Comparison of ENCODE assay signal across 8 cellular contexts in the genomic region with DNA sequence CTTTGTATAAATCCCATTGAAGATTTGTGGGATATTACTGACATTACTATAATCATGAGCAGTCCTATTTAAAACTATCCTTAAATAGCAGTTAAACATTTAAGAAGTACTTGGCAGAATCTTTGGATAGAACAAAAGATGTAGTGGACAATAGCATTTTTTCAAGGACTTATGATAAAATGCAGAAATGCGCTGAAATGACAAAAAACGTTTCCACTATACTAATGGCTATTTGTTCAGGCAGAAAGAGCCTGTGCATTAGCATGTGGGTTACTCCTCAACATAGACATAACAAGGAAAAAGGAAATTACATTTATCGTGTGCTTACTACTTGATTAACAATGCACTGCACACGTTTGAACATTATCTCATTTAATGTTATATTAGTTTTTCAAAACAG.
"Had no signal": no experiment of that assay in that cellular context is flagged by ENCODE, and none has a peak within 500 bp of the region (broad histone marks: within the 10 kb centered on the region; RNA-seq: fewer than 3 reads in every experiment).

No MANE protein-coding gene starts in this region.

- ATAC-seq: GM12878 had no signal

- FAIRE-seq: G401.6, GM12878, GM12891, GM12892, GM18507, GM19239 had no signal

- DNase-seq: GDM1, GF-D8 had no signal

- H3K4me3 ChIP-seq: GM12878 had no signal
